Comparison of ENCODE assay signal across 1 cellular context in the genomic region with DNA sequence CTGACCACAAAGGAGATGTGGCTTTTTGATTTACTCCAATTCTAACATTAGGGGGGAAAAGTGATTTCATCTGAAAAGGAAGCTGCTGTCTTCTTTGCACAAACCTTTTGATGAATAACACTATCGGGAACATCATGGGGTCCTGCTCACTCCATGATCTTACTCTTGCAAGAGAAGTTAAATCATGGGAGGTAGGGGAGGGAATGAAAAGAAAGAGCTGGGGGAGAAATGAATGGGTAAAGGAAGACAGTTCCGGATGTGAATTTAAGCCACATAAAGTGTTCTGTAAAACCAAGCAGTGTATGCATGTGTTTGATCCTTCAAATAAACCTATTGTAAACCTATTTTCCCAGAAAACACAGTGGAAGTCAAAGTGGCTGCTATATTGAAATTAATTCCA.
TF ChIP-seq lines count a peak whose summit lies in the region.

No MANE protein-coding gene starts in this region.

TF ChIP-seq in WTC11, 78 proteins besides CTCF, POLR2A, EP300 and RAD21:
- TF ChIP-seq, protein P1, sequence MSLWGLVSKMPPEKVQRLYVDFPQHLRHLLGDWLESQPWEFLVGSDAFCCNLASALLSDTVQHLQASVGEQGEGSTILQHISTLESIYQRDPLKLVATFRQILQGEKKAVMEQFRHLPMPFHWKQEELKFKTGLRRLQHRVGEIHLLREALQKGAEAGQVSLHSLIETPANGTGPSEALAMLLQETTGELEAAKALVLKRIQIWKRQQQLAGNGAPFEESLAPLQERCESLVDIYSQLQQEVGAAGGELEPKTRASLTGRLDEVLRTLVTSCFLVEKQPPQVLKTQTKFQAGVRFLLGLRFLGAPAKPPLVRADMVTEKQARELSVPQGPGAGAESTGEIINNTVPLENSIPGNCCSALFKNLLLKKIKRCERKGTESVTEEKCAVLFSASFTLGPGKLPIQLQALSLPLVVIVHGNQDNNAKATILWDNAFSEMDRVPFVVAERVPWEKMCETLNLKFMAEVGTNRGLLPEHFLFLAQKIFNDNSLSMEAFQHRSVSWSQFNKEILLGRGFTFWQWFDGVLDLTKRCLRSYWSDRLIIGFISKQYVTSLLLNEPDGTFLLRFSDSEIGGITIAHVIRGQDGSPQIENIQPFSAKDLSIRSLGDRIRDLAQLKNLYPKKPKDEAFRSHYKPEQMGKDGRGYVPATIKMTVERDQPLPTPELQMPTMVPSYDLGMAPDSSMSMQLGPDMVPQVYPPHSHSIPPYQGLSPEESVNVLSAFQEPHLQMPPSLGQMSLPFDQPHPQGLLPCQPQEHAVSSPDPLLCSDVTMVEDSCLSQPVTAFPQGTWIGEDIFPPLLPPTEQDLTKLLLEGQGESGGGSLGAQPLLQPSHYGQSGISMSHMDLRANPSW (CRISPR knock-in tag; conservative IDR thresholded peaks at IDR 0.05; ENCODE audit: low read depth): no peak
- TF ChIP-seq, protein P2, sequence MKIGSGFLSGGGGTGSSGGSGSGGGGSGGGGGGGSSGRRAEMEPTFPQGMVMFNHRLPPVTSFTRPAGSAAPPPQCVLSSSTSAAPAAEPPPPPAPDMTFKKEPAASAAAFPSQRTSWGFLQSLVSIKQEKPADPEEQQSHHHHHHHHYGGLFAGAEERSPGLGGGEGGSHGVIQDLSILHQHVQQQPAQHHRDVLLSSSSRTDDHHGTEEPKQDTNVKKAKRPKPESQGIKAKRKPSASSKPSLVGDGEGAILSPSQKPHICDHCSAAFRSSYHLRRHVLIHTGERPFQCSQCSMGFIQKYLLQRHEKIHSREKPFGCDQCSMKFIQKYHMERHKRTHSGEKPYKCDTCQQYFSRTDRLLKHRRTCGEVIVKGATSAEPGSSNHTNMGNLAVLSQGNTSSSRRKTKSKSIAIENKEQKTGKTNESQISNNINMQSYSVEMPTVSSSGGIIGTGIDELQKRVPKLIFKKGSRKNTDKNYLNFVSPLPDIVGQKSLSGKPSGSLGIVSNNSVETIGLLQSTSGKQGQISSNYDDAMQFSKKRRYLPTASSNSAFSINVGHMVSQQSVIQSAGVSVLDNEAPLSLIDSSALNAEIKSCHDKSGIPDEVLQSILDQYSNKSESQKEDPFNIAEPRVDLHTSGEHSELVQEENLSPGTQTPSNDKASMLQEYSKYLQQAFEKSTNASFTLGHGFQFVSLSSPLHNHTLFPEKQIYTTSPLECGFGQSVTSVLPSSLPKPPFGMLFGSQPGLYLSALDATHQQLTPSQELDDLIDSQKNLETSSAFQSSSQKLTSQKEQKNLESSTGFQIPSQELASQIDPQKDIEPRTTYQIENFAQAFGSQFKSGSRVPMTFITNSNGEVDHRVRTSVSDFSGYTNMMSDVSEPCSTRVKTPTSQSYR (CRISPR knock-in tag; IDR thresholded peaks at IDR 0.05): no peak
- TF ChIP-seq, protein P3, sequence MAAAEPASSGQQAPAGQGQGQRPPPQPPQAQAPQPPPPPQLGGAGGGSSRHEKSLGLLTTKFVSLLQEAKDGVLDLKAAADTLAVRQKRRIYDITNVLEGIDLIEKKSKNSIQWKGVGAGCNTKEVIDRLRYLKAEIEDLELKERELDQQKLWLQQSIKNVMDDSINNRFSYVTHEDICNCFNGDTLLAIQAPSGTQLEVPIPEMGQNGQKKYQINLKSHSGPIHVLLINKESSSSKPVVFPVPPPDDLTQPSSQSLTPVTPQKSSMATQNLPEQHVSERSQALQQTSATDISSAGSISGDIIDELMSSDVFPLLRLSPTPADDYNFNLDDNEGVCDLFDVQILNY (CRISPR knock-in tag; IDR thresholded peaks at IDR 0.05): no peak
- TF ChIP-seq, protein P4, sequence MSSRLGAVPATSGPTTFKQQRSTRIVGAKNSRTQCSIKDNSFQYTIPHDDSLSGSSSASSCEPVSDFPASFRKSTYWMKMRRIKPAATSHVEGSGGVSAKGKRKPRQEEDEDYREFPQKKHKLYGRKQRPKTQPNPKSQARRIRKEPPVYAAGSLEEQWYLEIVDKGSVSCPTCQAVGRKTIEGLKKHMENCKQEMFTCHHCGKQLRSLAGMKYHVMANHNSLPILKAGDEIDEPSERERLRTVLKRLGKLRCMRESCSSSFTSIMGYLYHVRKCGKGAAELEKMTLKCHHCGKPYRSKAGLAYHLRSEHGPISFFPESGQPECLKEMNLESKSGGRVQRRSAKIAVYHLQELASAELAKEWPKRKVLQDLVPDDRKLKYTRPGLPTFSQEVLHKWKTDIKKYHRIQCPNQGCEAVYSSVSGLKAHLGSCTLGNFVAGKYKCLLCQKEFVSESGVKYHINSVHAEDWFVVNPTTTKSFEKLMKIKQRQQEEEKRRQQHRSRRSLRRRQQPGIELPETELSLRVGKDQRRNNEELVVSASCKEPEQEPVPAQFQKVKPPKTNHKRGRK (CRISPR knock-in tag; IDR thresholded peaks at IDR 0.05; ENCODE audit: borderline replicate concordance): no peak
- TF ChIP-seq FOXJ3 (CRISPR knock-in tag; IDR thresholded peaks at IDR 0.05; ENCODE audit: borderline replicate concordance) (no peak), FOXP1 (CRISPR knock-in tag; IDR thresholded peaks at IDR 0.05; ENCODE audit: borderline replicate concordance) (no peak)
- TF ChIP-seq, protein P5, sequence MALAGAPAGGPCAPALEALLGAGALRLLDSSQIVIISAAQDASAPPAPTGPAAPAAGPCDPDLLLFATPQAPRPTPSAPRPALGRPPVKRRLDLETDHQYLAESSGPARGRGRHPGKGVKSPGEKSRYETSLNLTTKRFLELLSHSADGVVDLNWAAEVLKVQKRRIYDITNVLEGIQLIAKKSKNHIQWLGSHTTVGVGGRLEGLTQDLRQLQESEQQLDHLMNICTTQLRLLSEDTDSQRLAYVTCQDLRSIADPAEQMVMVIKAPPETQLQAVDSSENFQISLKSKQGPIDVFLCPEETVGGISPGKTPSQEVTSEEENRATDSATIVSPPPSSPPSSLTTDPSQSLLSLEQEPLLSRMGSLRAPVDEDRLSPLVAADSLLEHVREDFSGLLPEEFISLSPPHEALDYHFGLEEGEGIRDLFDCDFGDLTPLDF (CRISPR knock-in tag; IDR thresholded peaks at IDR 0.05): no peak
TF ChIP-seq in WTC11: peak in this region for 0.
